In the genomic region with DNA sequence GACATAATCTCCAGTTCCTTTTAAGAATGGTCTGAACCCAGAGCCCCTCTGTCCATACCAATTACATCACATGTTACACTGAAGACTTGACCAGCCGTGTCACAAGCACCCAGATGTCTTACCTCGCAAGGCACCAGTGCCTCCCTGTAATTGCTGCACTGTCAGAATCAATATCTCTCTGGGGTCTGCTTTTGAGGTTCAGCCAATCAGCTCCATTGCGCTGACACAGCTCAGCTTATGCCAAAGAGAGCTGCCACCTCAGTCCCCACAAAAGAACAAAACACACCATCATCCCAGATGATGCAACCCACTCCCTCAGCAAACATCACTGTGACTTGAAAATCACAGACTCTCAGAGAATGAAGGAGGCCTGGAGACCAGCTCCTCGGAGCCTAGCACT, we compare ENCODE assay signal across 23 cellular contexts.
DNase-seq lines count a peak whose midpoint lies in the region; ATAC-seq, FAIRE-seq and TF ChIP-seq lines count a peak whose summit lies in the region.
"Had no signal": no experiment of that assay in that cellular context is flagged by ENCODE, and none has a peak within 500 bp of the region (broad histone marks: within the 10 kb centered on the region; RNA-seq: fewer than 3 reads in every experiment).

No MANE protein-coding gene starts in this region.

- no peak for TF ChIP-seq CTCF in GM23338 (conservative IDR thresholded peaks at IDR 0.05; ENCODE audit: low read depth in 2 of 2)
- TF ChIP-seq CTCF in H1 (IDR thresholded peaks at IDR 0.05; ENCODE audit: control extremely low read depth in 1 of 3, insufficient read depth in 1 of 3, low read depth in 1 of 3, low read length in 3 of 3) = no peak
- no peak for TF ChIP-seq CTCF in glutamatergic neuron (IDR thresholded peaks at IDR 0.05; ENCODE audit: partially characterized antibody, unreplicated experiment)
- TF ChIP-seq CTCF in lower leg skin (IDR thresholded peaks at IDR 0.05) = no peak

- H3K4ac ChIP-seq in H1 (replicated peaks; ENCODE audit: insufficient read length, low read depth, low read length) = no peak overlapping the region
- H3K4ac ChIP-seq in trophoblast cell (ENCODE audit: low read depth, low read length) = no peak overlapping the region

- H2AFZ ChIP-seq in GM23338 = peak overlapping the region; percentile 52; the same call in 1 of the 2 replicates
- no peak overlapping the region for H2AFZ ChIP-seq in H1 (ENCODE audit: low read length)
- H2AFZ ChIP-seq in trophoblast cell (ENCODE audit: insufficient read depth, low read length, poor library complexity) = no peak overlapping the region

- H4K12ac ChIP-seq in trophoblast cell (ENCODE audit: low read depth, low read length) = no peak overlapping the region

- H3K18ac ChIP-seq in H1 (ENCODE audit: extremely low read depth, low read length) = no peak overlapping the region
- no peak overlapping the region for H3K18ac ChIP-seq in trophoblast cell (ENCODE audit: low read length)

- H3K79me2 ChIP-seq in GM23338 (replicated peaks; ENCODE audit: insufficient read depth) = no peaks in the 10 kb centered on the region
- no peaks in the 10 kb centered on the region for H3K79me2 ChIP-seq in H1 (ENCODE audit: control insufficient read depth in 1 of 2, insufficient read depth in 2 of 2, low read length in 2 of 2)
- no peaks in the 10 kb centered on the region for H3K79me2 ChIP-seq in trophoblast cell (ENCODE audit: control insufficient read depth, insufficient read depth, low read length, poor library complexity)

- H3K23me2 ChIP-seq in H1 (ENCODE audit: low read depth, low read length) = no peaks in the 10 kb centered on the region

- POLR2A ChIA-PET in H1 (lab: Charles Lee; ENCODE audit: partially characterized antibody) = no interaction called here

- H3K4me1 Mint-ChIP-seq in GM23338 (peaks cover 5% of the 10 kb centered on the region; the same call in 2 of the 3 replicates), glutamatergic neuron (ENCODE audit: low read depth, unreplicated experiment) (peaks cover 35% of the 10 kb centered on the region)

- ATAC-seq in GM23338 = no peak
- no peak for ATAC-seq in GM18858 (IDR thresholded peaks at IDR 0.05; ENCODE audit: unreplicated experiment)
- ATAC-seq: A549; CD8-positive, alpha-beta T cell had no signal

- H2AK5ac ChIP-seq in H1 (ENCODE audit: low read depth, low read length) (no peak overlapping the region), trophoblast cell (ENCODE audit: low read length) (no peak overlapping the region)

- no peak for TF ChIP-seq RAD21 in H1 (IDR thresholded peaks at IDR 0.05 in 1 of 2, conservative IDR thresholded peaks at IDR 0.05 in 1 of 2; ENCODE audit: low read depth in 2 of 2, low read length in 2 of 2)

- H2BK12ac ChIP-seq in H1 (ENCODE audit: low read depth, low read length) = peak overlapping the region; percentile 18; the same call in 1 of the 2 replicates
- H2BK12ac ChIP-seq in trophoblast cell (ENCODE audit: low read length) = peak overlapping the region; percentile 1

- WGBS in H1 (ENCODE audit: extremely low coverage in 1 of 2, insufficient coverage in 1 of 2, insufficient read length in 1 of 2, insufficient replicate concordance in 2 of 2, low coverage in 1 of 2, low lambda C conversion rate in 2 of 2, missing lambda C conversion rate in 1 of 2), 2 experiments = 88% methylated on average over 4 of the region's 4 CpGs; no CpG with 5 or more reads in 1 of the 2 experiments
- WGBS in trophoblast cell (ENCODE audit: extremely low coverage, insufficient coverage, insufficient read length) = no CpG with 5 or more reads among the region's 4 CpGs
- 81 to 84% methylated on average over 4 of the region's 4 CpGs for WGBS in lower leg skin, 2 donors

- H3K4me3 ChIP-seq in GM23338 (no peak overlapping the region), H1 (ENCODE audit: extremely low read depth in 1 of 4, insufficient read depth in 2 of 4, low read depth in 3 of 4, low read length in 4 of 4) (no peak overlapping the region), trophoblast cell (ENCODE audit: low read depth, low read length) (no peak overlapping the region), lower leg skin (ENCODE audit: low read depth, poor library complexity, severe bottlenecking) (no peak overlapping the region)
- H3K4me3 ChIP-seq: A549; BLaER1 treated with 17β-estradiol and CSF1 and Interleukin-3, amounts not matched to agents 10 nM and 100 nM had no signal

- H3K4me2 ChIP-seq in GM23338 = no peak overlapping the region
- H3K4me2 ChIP-seq in H1 (ENCODE audit: insufficient read depth in 1 of 2, low read depth in 2 of 2, low read length in 2 of 2) = no peak overlapping the region
- no peak overlapping the region for H3K4me2 ChIP-seq in trophoblast cell (ENCODE audit: low read length)
- H3K4me2 ChIP-seq: A549; BLaER1 treated with 17β-estradiol and CSF1 and Interleukin-3, amounts not matched to agents 10 nM and 100 nM had no signal

- H3K36me3 Mint-ChIP-seq in GM23338 (ENCODE audit: low read depth) (peaks cover 27% of the 10 kb centered on the region), glutamatergic neuron (ENCODE audit: unreplicated experiment) (peaks cover 9% of the 10 kb centered on the region)
- H3K36me3 Mint-ChIP-seq: CD8-positive, alpha-beta T cell had no signal

- no peak overlapping the region for H2BK15ac ChIP-seq in H1 (ENCODE audit: low read length)

- H3K9me2 ChIP-seq in GM23338 (ENCODE audit: insufficient read depth) = 0 out of 2 replicates have a peak, but pooled peaks cover 2% of the 10 kb centered on the region

- no peak for FAIRE-seq in H1 (lab: Jason Lieb, UNC)
- FAIRE-seq: A549, D721Med, G401.6, GM12891 had no signal

- no peak overlapping the region for H4K5ac ChIP-seq in H1 (ENCODE audit: insufficient read length, low read depth, low read length)

- no peak overlapping the region for H2BK120ac ChIP-seq in H1 (replicated peaks; ENCODE audit: low read depth, low read length)
- H2BK120ac ChIP-seq in trophoblast cell (ENCODE audit: insufficient read depth, low read length, poor library complexity) = no peak overlapping the region

- H3K23ac ChIP-seq in H1 (ENCODE audit: insufficient read length) (no peak overlapping the region), trophoblast cell (ENCODE audit: low read length) (no peak overlapping the region)

- no peaks in the 10 kb centered on the region for H3K4me1 ChIP-seq in GM23338 (ENCODE audit: insufficient read depth)
- H3K4me1 ChIP-seq in H1 (replicated peaks in 1 of 4; ENCODE audit: control insufficient read depth in 3 of 4, insufficient read depth in 4 of 4, low read length in 3 of 4) = no peaks in the 10 kb centered on the region; a peak in 1 of 7 replicates
- peaks cover 12 to 14% of the 10 kb centered on the region in 2 experiments for H3K4me1 ChIP-seq in trophoblast cell (ENCODE audit: control insufficient read depth in 1 of 2, insufficient read depth in 2 of 2, low read length in 2 of 2)
- H3K4me1 ChIP-seq: A549 had no signal

- H3K79me1 ChIP-seq in H1 (ENCODE audit: low read depth, low read length) (no peaks in the 10 kb centered on the region), trophoblast cell (ENCODE audit: low read length) (peaks cover 8% of the 10 kb centered on the region)

- no peak overlapping the region for H3K9ac ChIP-seq in H1 (replicated peaks in 1 of 4; ENCODE audit: extremely low read depth in 1 of 4, low read depth in 3 of 4, low read length in 3 of 4)
- H3K9ac ChIP-seq in trophoblast cell (ENCODE audit: low read length) = no peak overlapping the region
- H3K9ac ChIP-seq: BLaER1 treated with 17β-estradiol and CSF1 and Interleukin-3, amounts not matched to agents 10 nM and 100 nM had no signal

- H3K27ac ChIP-seq in GM23338 (ENCODE audit: low read depth) (no peak overlapping the region), H1 (ENCODE audit: low read depth, low read length) (no peak overlapping the region), trophoblast cell (ENCODE audit: low read depth, low read length) (no peak overlapping the region)
- H3K27ac ChIP-seq: 22Rv1; A549; BLaER1 treated with 17β-estradiol and CSF1 and Interleukin-3, amounts not matched to agents 10 nM and 100 nM; C4-2B had no signal

- H2BK5ac ChIP-seq in H1 (ENCODE audit: low read depth, low read length) = no peak overlapping the region; the same call in 1 of the 2 replicates
- H2BK5ac ChIP-seq in trophoblast cell (ENCODE audit: low read depth, low read length, poor library complexity) = no peak overlapping the region

- no peak overlapping the region for H3K56ac ChIP-seq in H1 (replicated peaks; ENCODE audit: insufficient read length, low read depth, low read length)

- H3K14ac ChIP-seq in H1 (ENCODE audit: insufficient read length) = no peak overlapping the region
- H3K14ac ChIP-seq in trophoblast cell (ENCODE audit: low read length) = no peak overlapping the region

- H3K9me3 Mint-ChIP-seq in GM23338 = peaks cover 29% of the 10 kb centered on the region
- H3K9me3 Mint-ChIP-seq in glutamatergic neuron (ENCODE audit: unreplicated experiment) = peaks cover 14% of the 10 kb centered on the region
- H3K9me3 Mint-ChIP-seq: CD8-positive, alpha-beta T cell had no signal

- no peaks in the 10 kb centered on the region for H3K27me3 ChIP-seq in GM23338 (ENCODE audit: insufficient read depth)
- no peaks in the 10 kb centered on the region for H3K27me3 ChIP-seq in H1 (replicated peaks in 1 of 4; ENCODE audit: control insufficient read depth in 3 of 4, extremely low read depth in 1 of 4, insufficient read depth in 3 of 4, low read length in 3 of 4)
- no peaks in the 10 kb centered on the region for H3K27me3 ChIP-seq in trophoblast cell (ENCODE audit: insufficient read depth, low read length)

- CTCF ChIA-PET in H1 (lab: Charles Lee; ENCODE audit: partially characterized antibody) = no interaction called here

- H3K27ac Mint-ChIP-seq in GM23338 = no peak overlapping the region
- peak overlapping the region; percentile 89 for H3K27ac Mint-ChIP-seq in glutamatergic neuron (ENCODE audit: unreplicated experiment)
- H3K27ac Mint-ChIP-seq: B cell; CD4-positive, alpha-beta T cell; CD8-positive, alpha-beta T cell had no signal

- H4K20me1 ChIP-seq in GM23338 (replicated peaks; ENCODE audit: insufficient read depth) (no peaks in the 10 kb centered on the region), H1 (replicated peaks in 1 of 2; ENCODE audit: control insufficient read depth in 1 of 2, insufficient read depth in 2 of 2, low read length in 2 of 2) (no peaks in the 10 kb centered on the region)
- H4K20me1 ChIP-seq: BLaER1 treated with 17β-estradiol and CSF1 and Interleukin-3, amounts not matched to agents 10 nM and 100 nM had no signal

- no peak for TF ChIP-seq EP300 in H1 (IDR thresholded peaks at IDR 0.05; ENCODE audit: borderline replicate concordance in 1 of 2, low read depth in 2 of 2, low read length in 2 of 2)

- H3K4me3 Mint-ChIP-seq in GM23338 (no peak overlapping the region), glutamatergic neuron (ENCODE audit: unreplicated experiment) (peak overlapping the region; percentile 32)
- H3K4me3 Mint-ChIP-seq: B cell; CD4-positive, alpha-beta T cell; CD8-positive, alpha-beta T cell had no signal

- H3K9me3 ChIP-seq in H1 (ENCODE audit: insufficient read depth in 2 of 2, low read depth in 1 of 2, low read length in 1 of 2) (peaks cover 7 to 8% of the 10 kb centered on the region in 2 experiments; a peak in 3 of 4 replicates), trophoblast cell (ENCODE audit: insufficient read depth, low read depth, low read length) (no peaks in the 10 kb centered on the region)
- H3K9me3 ChIP-seq: A549, Caco-2 had no signal

- H3K27me3 Mint-ChIP-seq in GM23338 (ENCODE audit: insufficient read depth, low read depth, poor library complexity) (peaks cover 15% of the 10 kb centered on the region), glutamatergic neuron (ENCODE audit: unreplicated experiment) (peaks cover 14% of the 10 kb centered on the region)

- intact Hi-C loops in lower leg skin (cut with DNase I; ENCODE audit: low total_unique reads) = loop anchor here (2.0 kb wide), 1 partner anchor 48 kb away; no protein-coding TSS in a partner anchor

- H4K91ac ChIP-seq in H1 (replicated peaks; ENCODE audit: insufficient read length, low read length) (no peak overlapping the region), trophoblast cell (ENCODE audit: low read depth, low read length) (no peak overlapping the region)

- TF ChIP-seq POLR2A in H1 (IDR thresholded peaks at IDR 0.05; ENCODE audit: control extremely low read depth in 1 of 2, low read depth in 2 of 2, low read length in 2 of 2) (no peak), lower leg skin (IDR thresholded peaks at IDR 0.05) (no peak)

- no peak overlapping the region for H4K8ac ChIP-seq in H1 (ENCODE audit: extremely low read depth, insufficient read depth, low read length)
- no peak overlapping the region for H4K8ac ChIP-seq in trophoblast cell (ENCODE audit: low read depth, low read length)

- DNase-seq in GM23338 (ENCODE audit: low spot score) (no peak), H1 (ENCODE audit: low read depth in 1 of 2, low spot score in 2 of 2) (no peak), glutamatergic neuron (peak; percentile 52), trophoblast cell (no peak), lower leg skin (ENCODE audit: low spot score in 2 of 2) (no peak), NCI-H526 treated with DMSO at 0.1 percent for 48 hours (lab: John Stamatoyannopoulos, UW) (no peak)
- DNase-seq in activated naive CD4-positive, alpha-beta T cell treated with anti-CD3 and anti-CD28 coated beads, Interleukin-2, amount 50 U/mL, for 16 hours = no peak
- DNase-seq: AML-193; Caco-2; Calu3; CD4-positive, alpha-beta T cell; CD8-positive, alpha-beta T cell; DMS79 treated with DMSO at 0.1 percent for 48 hours; GF-D8 had no signal

- H2BK20ac ChIP-seq in H1 (ENCODE audit: low read length) = 0 out of 2 replicates have a peak overlapping the region, but pooled peaks have one; percentile 43

- H3K36me3 ChIP-seq in GM23338 (ENCODE audit: insufficient read depth) (no peaks in the 10 kb centered on the region), H1 (ENCODE audit: control insufficient read depth in 2 of 4, insufficient read depth in 4 of 4, low read length in 3 of 4) (no peaks in the 10 kb centered on the region), trophoblast cell (ENCODE audit: control insufficient read depth in 1 of 2, insufficient read depth in 2 of 2, low read length in 2 of 2) (no peaks in the 10 kb centered on the region)
- H3K36me3 ChIP-seq: BLaER1 treated with 17β-estradiol and CSF1 and Interleukin-3, amounts not matched to agents 10 nM and 100 nM had no signal

- H3F3A ChIP-seq in GM23338 (replicated peaks; ENCODE audit: low read depth) = no peaks in the 10 kb centered on the region
